Comparison of ENCODE assay signal across 11 cellular contexts in genomic region chr14:37172936-37173613, GRCh38. TPM values are rescaled to one million over a fixed set of nuclear protein-coding genes. Genes with fewer than 3 reads are reported as not detected.
DNase-seq lines count a peak whose midpoint lies in the region; ATAC-seq, FAIRE-seq and TF ChIP-seq lines count a peak whose summit lies in the region.
"Had no signal": no experiment of that assay in that cellular context is flagged by ENCODE, and none has a peak within 500 bp of the region (broad histone marks: within the 10 kb centered on the region; RNA-seq: fewer than 3 reads in every experiment).

No MANE protein-coding gene starts in this region.

- H3K36me3 Mint-ChIP-seq in CD8-positive, alpha-beta memory T cell, result no peaks in the 10 kb centered on the region
- no peaks in the 10 kb centered on the region for H3K36me3 Mint-ChIP-seq in activated T-cell treated with anti-CD3 and anti-CD28 coated beads, Interleukin-2, amount 50 U/mL, for 24 hours (ENCODE audit: low read depth)

- FAIRE-seq in pancreas (lab: Jason Lieb, UNC), result no peak
- FAIRE-seq: GM19239 had no signal

- CTCF ChIA-PET in CD8-positive, alpha-beta memory T cell (lab: Charles Lee), result no interaction called here

- H3K4me1 Mint-ChIP-seq in CD8-positive, alpha-beta memory T cell, result no peaks in the 10 kb centered on the region
- peaks cover 4% of the 10 kb centered on the region for H3K4me1 Mint-ChIP-seq in activated T-cell treated with anti-CD3 and anti-CD28 coated beads, Interleukin-2, amount 50 U/mL, for 24 hours (ENCODE audit: low read depth)

- peak overlapping the region; percentile 70 for H3K27ac ChIP-seq in CD8-positive, alpha-beta memory T cell (ENCODE audit: low read depth, low read length)
- no peak overlapping the region for H3K27ac ChIP-seq in SJSA1
- H3K27ac ChIP-seq in pancreas, result peak overlapping the region in 2 of 4 donors; percentile 68 to 93

- no peak overlapping the region for H3K4me3 ChIP-seq in CD8-positive, alpha-beta memory T cell (ENCODE audit: low read length)
- peak overlapping the region; percentile 65 for H3K4me3 ChIP-seq in SJSA1
- peak overlapping the region; percentile 80 for H3K4me3 ChIP-seq in fibroblast of pulmonary artery (replicated peaks; ENCODE audit: low read depth, low read length)
- H3K4me3 ChIP-seq in pancreas, result peak overlapping the region in 3 of 4 donors; percentile 34 to 64 (median 56)

- no peak for ATAC-seq in pancreas
- no peak for ATAC-seq in HG02588 (IDR thresholded peaks at IDR 0.05; ENCODE audit: unreplicated experiment)
- ATAC-seq in GM21786 (IDR thresholded peaks at IDR 0.05; ENCODE audit: unreplicated experiment), result no peak

- no peak overlapping the region for H3K4me3 Mint-ChIP-seq in CD8-positive, alpha-beta memory T cell
- no peak overlapping the region for H3K4me3 Mint-ChIP-seq in activated T-cell treated with anti-CD3 and anti-CD28 coated beads, Interleukin-2, amount 50 U/mL, for 24 hours

- DNase-seq in CD8-positive, alpha-beta memory T cell, result no peak
- DNase-seq in SJSA1 (ENCODE audit: low read depth in 1 of 2, low spot score in 2 of 2) (no peak), fibroblast of pulmonary artery (ENCODE audit: low read depth) (no peak), pancreas (no peak), NCI-H1105 (lab: John Stamatoyannopoulos, UW) (no peak)
- DNase-seq in activated T-cell treated with anti-CD3 and anti-CD28 coated beads, Interleukin-2, amount 50 U/mL, for 24 hours, result no peak
- DNase-seq: stimulated activated CD4-positive, alpha-beta T cell treated with anti-CD3 and anti-CD28 coated beads, Interleukin-1b, Interleukin-23, amount 100 ng/mL, for 48 hours; T-helper 1 cell had no signal

- 43 to 59% methylated on average over 5 of the region's 5 CpGs for WGBS in pancreas, 2 donors

- POLR2A ChIA-PET in CD8-positive, alpha-beta memory T cell (lab: Charles Lee), result no interaction called here

- H3K9me3 ChIP-seq in CD8-positive, alpha-beta memory T cell (ENCODE audit: low read length), result no peaks in the 10 kb centered on the region
- H3K9me3 ChIP-seq in SJSA1 (replicated peaks), result no peaks in the 10 kb centered on the region
- H3K9me3 ChIP-seq in pancreas, result no peaks in the 10 kb centered on the region

- intact Hi-C loops in pancreas (cut with DNase I), result no loop called here

- H3K27me3 Mint-ChIP-seq in CD8-positive, alpha-beta memory T cell, result peaks cover 1 to 7% of the 10 kb centered on the region in 2 donors
- H3K27me3 Mint-ChIP-seq in activated T-cell treated with anti-CD3 and anti-CD28 coated beads, Interleukin-2, amount 50 U/mL, for 24 hours, result peaks cover 32% of the 10 kb centered on the region

- H3K36me3 ChIP-seq in CD8-positive, alpha-beta memory T cell (ENCODE audit: insufficient read depth, low read length), result no peaks in the 10 kb centered on the region
- H3K36me3 ChIP-seq in SJSA1, result no peaks in the 10 kb centered on the region
- no peaks in the 10 kb centered on the region for H3K36me3 ChIP-seq in pancreas

- peaks cover 0 to 18% (median 5%) of the 10 kb centered on the region in 5 donors for H3K9me3 Mint-ChIP-seq in CD8-positive, alpha-beta memory T cell
- peaks cover 1% of the 10 kb centered on the region for H3K9me3 Mint-ChIP-seq in activated T-cell treated with anti-CD3 and anti-CD28 coated beads, Interleukin-2, amount 50 U/mL, for 24 hours

- no peaks in the 10 kb centered on the region for H3K4me1 ChIP-seq in CD8-positive, alpha-beta memory T cell (ENCODE audit: insufficient read depth, low read length)
- peaks cover 4% of the 10 kb centered on the region; the same call in 1 of the 2 replicates for H3K4me1 ChIP-seq in SJSA1 (replicated peaks)
- peaks cover 15 to 33% (median 20%) of the 10 kb centered on the region in 3 donors for H3K4me1 ChIP-seq in pancreas

- H3K27ac Mint-ChIP-seq in CD8-positive, alpha-beta memory T cell, result no peak overlapping the region
- no peak overlapping the region for H3K27ac Mint-ChIP-seq in activated T-cell treated with anti-CD3 and anti-CD28 coated beads, Interleukin-2, amount 50 U/mL, for 24 hours

- TF ChIP-seq CTCF in fibroblast of pulmonary artery (IDR thresholded peaks at IDR 0.05; ENCODE audit: low read length, missing control alignments), result no peak
- no peak for TF ChIP-seq CTCF in pancreas (IDR thresholded peaks at IDR 0.05)

- no peaks in the 10 kb centered on the region for H3K27me3 ChIP-seq in CD8-positive, alpha-beta memory T cell (ENCODE audit: insufficient read depth, low read length, poor library complexity, severe bottlenecking)
- H3K27me3 ChIP-seq in SJSA1 (replicated peaks) (no peaks in the 10 kb centered on the region), pancreas (no peaks in the 10 kb centered on the region)

RNA-seq across cellular contexts. Expression of gene SLC25A21, which starts 0.7 kb away (rescaled TPM):
- not detected for total RNA-seq in CD8-positive, alpha-beta memory T cell
- polyA plus RNA-seq in CD8-positive, alpha-beta memory T cell, result not detected
- total RNA-seq in SJSA1 (2014; rRNA removed; shearing (Covaris generic)), result 1.2 and 2.6 TPM in 2 replicates
- total RNA-seq in pancreas, result under 1 TPM; 0.37 to 0.92 (median 0.79) TPM
- under 1 TPM; 0.42 to 0.46 TPM for polyA plus RNA-seq in pancreas

RNA-seq across cellular contexts. Expression of gene MIPOL1, which starts 24.7 kb away (rescaled TPM):
- total RNA-seq in CD8-positive, alpha-beta memory T cell, result not detected
- polyA plus RNA-seq in CD8-positive, alpha-beta memory T cell, result not detected
- total RNA-seq in SJSA1 (2014; rRNA removed; shearing (Covaris generic)), result 9.7 and 23.7 TPM in 2 replicates
- total RNA-seq in pancreas, result 1 to 10 TPM; 4.8 to 9.0 (median 7.8) TPM
- polyA plus RNA-seq in pancreas, result 1 to 10 TPM; 2.4 to 2.5 TPM

Comparison
In these comparisons a context has a peak if more than half of its experiments do, and no peak if none do; other contexts are left out.
1. RNA of gene MIPOL1, which starts 24.7 kb away (total RNA-seq): 9.7 to 23.7 TPM in SJSA1 and 4.8 to 9.0 TPM in pancreas; not detected in CD8-positive, alpha-beta memory T cell; every median in the first group is over 4 times any median in the second.